ENCODE assay signal across 19 cellular contexts in genomic region chr12:101720118-101720517, GRCh38. TPM values are rescaled to one million over a fixed set of nuclear protein-coding genes. Genes with fewer than 3 reads are reported as not detected.
DNase-seq lines count a peak whose midpoint lies in the region; ATAC-seq, FAIRE-seq and TF ChIP-seq lines count a peak whose summit lies in the region.
"Had no signal": no experiment of that assay in that cellular context is flagged by ENCODE, and none has a peak within 500 bp of the region (broad histone marks: within the 10 kb centered on the region; RNA-seq: fewer than 3 reads in every experiment).

No MANE protein-coding gene starts in this region.

- intact Hi-C loops in mucosa of descending colon (cut with DNase I, micrococcal nuclease) (no loop called here), posterior cingulate gyrus (cut with DNase I) (no loop called here)

- peak; percentile 27 for ATAC-seq in mucosa of descending colon
- no peak for ATAC-seq in stimulated activated naive B cell treated with anti-CD40 and anti-IgM and Interleukin-4, amounts not matched to agents 10 μg/mL and 1 μg/mL and 100 μg/mL, for 72 hours (replicated peaks)
- no peak for ATAC-seq in GM19455 (IDR thresholded peaks at IDR 0.05; ENCODE audit: unreplicated experiment)
- ATAC-seq: GM12878 had no signal

- peak overlapping the region; percentile 89 for H3K27ac ChIP-seq in 22Rv1

- H3K27ac Mint-ChIP-seq in stimulated activated naive B cell treated with anti-CD40 and anti-IgM and Interleukin-4, amounts not matched to agents 10 μg/mL and 1 μg/mL and 100 μg/mL, for 72 hours, result peak overlapping the region; percentile 51
- H3K27ac Mint-ChIP-seq: CD4-positive, alpha-beta memory T cell; HFFc6 had no signal

- H3K4me1 Mint-ChIP-seq in stimulated activated naive B cell treated with anti-CD40 and anti-IgM and Interleukin-4, amounts not matched to agents 10 μg/mL and 1 μg/mL and 100 μg/mL, for 72 hours, result peaks cover 3% of the 10 kb centered on the region in 2 donors

- H3K9me3 Mint-ChIP-seq in stimulated activated naive B cell treated with anti-CD40 and anti-IgM and Interleukin-4, amounts not matched to agents 10 μg/mL and 1 μg/mL and 100 μg/mL, for 72 hours, result no peaks in the 10 kb centered on the region
- H3K9me3 Mint-ChIP-seq: CD4-positive, alpha-beta memory T cell; HFFc6 had no signal

- no peaks in the 10 kb centered on the region for H3K4me1 ChIP-seq in mucosa of descending colon (ENCODE audit: low read depth)
- H3K4me1 ChIP-seq: HAP-1 had no signal

- no peaks in the 10 kb centered on the region for H3K9me3 ChIP-seq in mucosa of descending colon
- H3K9me3 ChIP-seq: HAP-1 had no signal

- FAIRE-seq in islet of Langerhans (lab: Jason Lieb, UNC), result peak; percentile 53
- FAIRE-seq: GM12878, H54 had no signal

- peaks cover 15 to 23% of the 10 kb centered on the region in 2 donors for H3K36me3 Mint-ChIP-seq in stimulated activated naive B cell treated with anti-CD40 and anti-IgM and Interleukin-4, amounts not matched to agents 10 μg/mL and 1 μg/mL and 100 μg/mL, for 72 hours

- no peak overlapping the region for H3K4me3 Mint-ChIP-seq in stimulated activated naive B cell treated with anti-CD40 and anti-IgM and Interleukin-4, amounts not matched to agents 10 μg/mL and 1 μg/mL and 100 μg/mL, for 72 hours
- H3K4me3 Mint-ChIP-seq: CD4-positive, alpha-beta memory T cell; HFFc6 had no signal

- DNase-seq in mucosa of descending colon (no peak), posterior cingulate gyrus (no peak), 8988T (no peak)
- DNase-seq in stimulated activated naive B cell treated with anti-CD40 and anti-IgM and Interleukin-4, amounts not matched to agents 10 μg/mL and 1 μg/mL and 100 μg/mL, for 72 hours, result no peak
- DNase-seq: C1 segment of cervical spinal cord; CD4-positive, alpha-beta memory T cell; COR-L47; DMS79; EL; GDM1; GOT3 had no signal

- no peaks in the 10 kb centered on the region for H3K36me3 ChIP-seq in mucosa of descending colon (ENCODE audit: low read depth)

- TF ChIP-seq CTCF in 22Rv1 (IDR thresholded peaks at IDR 0.05) (no peak), mucosa of descending colon (IDR thresholded peaks at IDR 0.05) (no peak)

- no peaks in the 10 kb centered on the region for H3K27me3 Mint-ChIP-seq in stimulated activated naive B cell treated with anti-CD40 and anti-IgM and Interleukin-4, amounts not matched to agents 10 μg/mL and 1 μg/mL and 100 μg/mL, for 72 hours
- H3K27me3 Mint-ChIP-seq: CD4-positive, alpha-beta memory T cell had no signal

- no peak overlapping the region for H3K4me3 ChIP-seq in mucosa of descending colon
- H3K4me3 ChIP-seq: GM12878, HAP-1 had no signal

RNA-seq across cellular contexts. Expression of gene SYCP3, which starts 19.1 kb away (rescaled TPM):
- under 1 TPM in 2 of 3 donors, not detected in 1; 0.07 to 0.28 TPM for total RNA-seq in mucosa of descending colon
- total RNA-seq: A172, HFFc6 had no signal

RNA-seq across cellular contexts. Expression of gene CHPT1, which starts 22.7 kb away (rescaled TPM):
- total RNA-seq in mucosa of descending colon, result 10 to 100 TPM; 86.7 to 98.2 (median 97.2) TPM
